13 cellular contexts compared by ENCODE assay signal in genomic region chr1:164780863-164781262, GRCh38.
DNase-seq lines count a peak whose midpoint lies in the region; ATAC-seq and TF ChIP-seq lines count a peak whose summit lies in the region.
"Had no signal": no experiment of that assay in that cellular context is flagged by ENCODE, and none has a peak within 500 bp of the region (broad histone marks: within the 10 kb centered on the region; RNA-seq: fewer than 3 reads in every experiment).

No MANE protein-coding gene starts in this region.

- H3K4me1 ChIP-seq in left lung, result peaks cover 0 to under 1% of the 10 kb centered on the region in 2 donors
- peaks cover 18% of the 10 kb centered on the region for H3K4me1 ChIP-seq in testis

- peak; percentile 93 for DNase-seq in LHCN-M2 (ENCODE audit: low read depth)
- DNase-seq in dedifferentiated amniotic fluid mesenchymal stem cell (ENCODE audit: extremely low spot score), result peak; percentile 43
- no peak for DNase-seq in left lung
- peak; percentile 32 for DNase-seq in testis
- no peak for DNase-seq in LoVo (ENCODE audit: low spot score)
- no peak for DNase-seq in NCI-H1436 treated with DMSO at 0.1 percent for 48 hours (lab: John Stamatoyannopoulos, UW)
- no peak for DNase-seq in NCI-H2107 treated with DMSO at 0.1 percent for 48 hours (lab: John Stamatoyannopoulos, UW; ENCODE audit: unreplicated experiment)
- DNase-seq in activated T-cell treated with anti-CD3 and anti-CD28 coated beads, Interleukin-2, amount 50 U/mL, for 24 hours, result no peak
- DNase-seq: activated CD4-positive, alpha-beta T cell treated with anti-CD3 and anti-CD28 coated beads, Interleukin-2, amount 50 U/mL, for 4 hours; anterior cingulate cortex; NCI-H1105 treated with DMSO at 0.1 percent for 48 hours; RPMI8226 had no signal

- H3K9me3 ChIP-seq in left lung (no peaks in the 10 kb centered on the region), testis (no peaks in the 10 kb centered on the region)

- WGBS in testis, 2 donors, result 60 to 69% methylated on average over 8 of the region's 8 CpGs

- H3K4me3 Mint-ChIP-seq in activated T-cell treated with anti-CD3 and anti-CD28 coated beads, Interleukin-2, amount 50 U/mL, for 24 hours, result no peak overlapping the region
- H3K4me3 Mint-ChIP-seq: stimulated activated memory B cell treated with anti-CD40 and anti-IgM and Interleukin-4, amounts not matched to agents 10 μg/mL and 1 μg/mL and 100 μg/mL, for 72 hours had no signal

- intact Hi-C loops in left lung (cut with DNase I) (no loop called here), testis (cut with DNase I; ENCODE audit: low total_unique reads) (no loop called here)

- no peaks in the 10 kb centered on the region for H3K4me1 Mint-ChIP-seq in activated T-cell treated with anti-CD3 and anti-CD28 coated beads, Interleukin-2, amount 50 U/mL, for 24 hours (ENCODE audit: low read depth)
- H3K4me1 Mint-ChIP-seq: stimulated activated memory B cell treated with anti-CD40 and anti-IgM and Interleukin-4, amounts not matched to agents 10 μg/mL and 1 μg/mL and 100 μg/mL, for 72 hours had no signal

- no peak overlapping the region for H3K4me3 ChIP-seq in left lung
- H3K4me3 ChIP-seq in testis, result no peak overlapping the region

- H3K27me3 ChIP-seq in left lung, result no peaks in the 10 kb centered on the region
- no peaks in the 10 kb centered on the region for H3K27me3 ChIP-seq in testis

- no peaks in the 10 kb centered on the region for H3K36me3 Mint-ChIP-seq in activated T-cell treated with anti-CD3 and anti-CD28 coated beads, Interleukin-2, amount 50 U/mL, for 24 hours (ENCODE audit: low read depth)
- H3K36me3 Mint-ChIP-seq: stimulated activated memory B cell treated with anti-CD40 and anti-IgM and Interleukin-4, amounts not matched to agents 10 μg/mL and 1 μg/mL and 100 μg/mL, for 72 hours had no signal

- no peak for TF ChIP-seq CTCF in left lung (IDR thresholded peaks at IDR 0.05)
- TF ChIP-seq CTCF in testis (IDR thresholded peaks at IDR 0.05), result no peak

- no peaks in the 10 kb centered on the region for H3K9me3 Mint-ChIP-seq in activated T-cell treated with anti-CD3 and anti-CD28 coated beads, Interleukin-2, amount 50 U/mL, for 24 hours
- H3K9me3 Mint-ChIP-seq: stimulated activated memory B cell treated with anti-CD40 and anti-IgM and Interleukin-4, amounts not matched to agents 10 μg/mL and 1 μg/mL and 100 μg/mL, for 72 hours had no signal

- H3K36me3 ChIP-seq in left lung, result no peaks in the 10 kb centered on the region
- H3K36me3 ChIP-seq in testis (ENCODE audit: low read depth, missing control alignments), result no peaks in the 10 kb centered on the region

- no peaks in the 10 kb centered on the region for H3K27me3 Mint-ChIP-seq in activated T-cell treated with anti-CD3 and anti-CD28 coated beads, Interleukin-2, amount 50 U/mL, for 24 hours
- H3K27me3 Mint-ChIP-seq: stimulated activated memory B cell treated with anti-CD40 and anti-IgM and Interleukin-4, amounts not matched to agents 10 μg/mL and 1 μg/mL and 100 μg/mL, for 72 hours had no signal

- peak; percentile 57 for ATAC-seq in left lung

- TF ChIP-seq POLR2A in testis (IDR thresholded peaks at IDR 0.05), result no peak

- no peak overlapping the region for H3K27ac Mint-ChIP-seq in activated T-cell treated with anti-CD3 and anti-CD28 coated beads, Interleukin-2, amount 50 U/mL, for 24 hours
- H3K27ac Mint-ChIP-seq: stimulated activated memory B cell treated with anti-CD40 and anti-IgM and Interleukin-4, amounts not matched to agents 10 μg/mL and 1 μg/mL and 100 μg/mL, for 72 hours had no signal

- H3K27ac ChIP-seq in left lung, result peak overlapping the region in 1 of 2 donors; percentile 41
- peak overlapping the region in 1 of 2 donors; percentile 53 for H3K27ac ChIP-seq in testis

Comparison
In these comparisons a context has a peak if more than half of its experiments do, and no peak if none do; other contexts are left out.
1. DNase-seq: peak in LHCN-M2 (single experiment), dedifferentiated amniotic fluid mesenchymal stem cell (single experiment) and testis (single experiment); none in left lung (0 of 2), LoVo (single experiment), NCI-H1436 treated with DMSO at 0.1 percent for 48 hours (single experiment), NCI-H2107 treated with DMSO at 0.1 percent for 48 hours (single experiment) and activated T-cell treated with anti-CD3 and anti-CD28 coated beads, Interleukin-2, amount 50 U/mL, for 24 hours (single experiment).